In genomic region chr9:128635266-128636023, GRCh38 we compare ENCODE assay signal across 8 cellular contexts. TPM values are rescaled to one million over a fixed set of nuclear protein-coding genes. Genes with fewer than 3 reads are reported as not detected.
A peak's percentile ranks its signal among the peaks of the same experiment; 100 is the strongest.
DNase-seq lines count a peak whose midpoint lies in the region; ATAC-seq and TF ChIP-seq lines count a peak whose summit lies in the region.

No MANE protein-coding gene starts in this region.

- TF ChIP-seq CTCF in BE2C (IDR thresholded peaks at IDR 0.05; ENCODE audit: low read depth, low read length) (peak; percentile 80), fibroblast of villous mesenchyme (IDR thresholded peaks at IDR 0.05; ENCODE audit: insufficient read depth, low read depth, low read length) (peak; percentile 91), osteoblast (IDR thresholded peaks at IDR 0.05; ENCODE audit: extremely low read depth, low read depth, low read length) (peak; percentile 90)

- H3K4me1 ChIP-seq in BE2C, result peaks cover 14% of the 10 kb centered on the region
- peaks cover 18% of the 10 kb centered on the region for H3K4me1 ChIP-seq in osteoblast (ENCODE audit: insufficient read depth, low read length)

- H3K27me3 ChIP-seq in BE2C, result no peaks in the 10 kb centered on the region
- H3K27me3 ChIP-seq in osteoblast (ENCODE audit: insufficient read depth, low read length), result no peaks in the 10 kb centered on the region

- H3K27ac ChIP-seq in osteoblast (ENCODE audit: low read depth, low read length), result peak overlapping the region; percentile 80

- peak; percentile 94 for ATAC-seq in SK-N-SH treated with all-trans-retinoic acid at 6 μM for 48 hours
- no peak for ATAC-seq in HG03521 (IDR thresholded peaks at IDR 0.05; ENCODE audit: unreplicated experiment)

- H3K9me3 ChIP-seq in BE2C (no peaks in the 10 kb centered on the region), osteoblast (ENCODE audit: low read depth, low read length) (no peaks in the 10 kb centered on the region)

- H3K4me3 ChIP-seq in BE2C (ENCODE audit: low read depth, low read length) (no peak overlapping the region), fibroblast of villous mesenchyme (ENCODE audit: low read depth, low read length) (no peak overlapping the region), osteoblast (ENCODE audit: insufficient read depth, low read length) (peak overlapping the region; percentile 51)

- H4K20me1 ChIP-seq in osteoblast (ENCODE audit: insufficient read depth, low read length), result no peaks in the 10 kb centered on the region

- H3K36me3 ChIP-seq in BE2C (peaks cover 74% of the 10 kb centered on the region), osteoblast (ENCODE audit: insufficient read depth, low read length) (peaks cover 41% of the 10 kb centered on the region)

- no peak overlapping the region for H2AFZ ChIP-seq in osteoblast (ENCODE audit: low read length)

- DNase-seq in BE2C, result peak; percentile 92
- peak; percentile 98 for DNase-seq in HT-29 (ENCODE audit: low spot score)
- peak; percentile 93 for DNase-seq in fibroblast of villous mesenchyme (ENCODE audit: low read depth)
- DNase-seq in osteoblast (ENCODE audit: insufficient read length, low spot score, missing footprints), result peak; percentile 99
- no peak for DNase-seq in GM19238 (ENCODE audit: insufficient read length, low spot score)
- DNase-seq in inferior parietal cortex (ENCODE audit: extremely low spot score), result no peak

- peak overlapping the region; percentile 72 for H3K4me2 ChIP-seq in osteoblast (ENCODE audit: insufficient read depth, low read length)

- H3K79me2 ChIP-seq in osteoblast (ENCODE audit: insufficient read depth, low read length), result no peaks in the 10 kb centered on the region

TF ChIP-seq in SK-N-SH treated with all-trans-retinoic acid at 6 μM for 48 hours, 23 proteins besides CTCF, POLR2A, EP300 and RAD21:
- TF ChIP-seq GLIS3 (CRISPR knock-in tag; IDR thresholded peaks at IDR 0.05) (no peak), ZNF70 (CRISPR knock-in tag; IDR thresholded peaks at IDR 0.05) (no peak), ZFP3 (CRISPR knock-in tag; IDR thresholded peaks at IDR 0.05) (no peak), ZNF565 (CRISPR knock-in tag; conservative IDR thresholded peaks at IDR 0.05; ENCODE audit: low read depth) (no peak), ESRRG (CRISPR knock-in tag; IDR thresholded peaks at IDR 0.05) (no peak), TOX (CRISPR knock-in tag; IDR thresholded peaks at IDR 0.05; ENCODE audit: borderline replicate concordance) (no peak), TCF4 (CRISPR knock-in tag; IDR thresholded peaks at IDR 0.05; ENCODE audit: borderline replicate concordance) (no peak), OSR1 (CRISPR knock-in tag; IDR thresholded peaks at IDR 0.05) (no peak), ZFP30 (CRISPR knock-in tag; IDR thresholded peaks at IDR 0.05) (no peak), RARB (CRISPR knock-in tag; IDR thresholded peaks at IDR 0.05) (no peak), SNAI2 (CRISPR knock-in tag; IDR thresholded peaks at IDR 0.05) (no peak), PPARA (CRISPR knock-in tag; IDR thresholded peaks at IDR 0.05; ENCODE audit: borderline replicate concordance) (no peak), ZC3H10 (CRISPR knock-in tag; IDR thresholded peaks at IDR 0.05) (no peak)
- TF ChIP-seq, protein P1, sequence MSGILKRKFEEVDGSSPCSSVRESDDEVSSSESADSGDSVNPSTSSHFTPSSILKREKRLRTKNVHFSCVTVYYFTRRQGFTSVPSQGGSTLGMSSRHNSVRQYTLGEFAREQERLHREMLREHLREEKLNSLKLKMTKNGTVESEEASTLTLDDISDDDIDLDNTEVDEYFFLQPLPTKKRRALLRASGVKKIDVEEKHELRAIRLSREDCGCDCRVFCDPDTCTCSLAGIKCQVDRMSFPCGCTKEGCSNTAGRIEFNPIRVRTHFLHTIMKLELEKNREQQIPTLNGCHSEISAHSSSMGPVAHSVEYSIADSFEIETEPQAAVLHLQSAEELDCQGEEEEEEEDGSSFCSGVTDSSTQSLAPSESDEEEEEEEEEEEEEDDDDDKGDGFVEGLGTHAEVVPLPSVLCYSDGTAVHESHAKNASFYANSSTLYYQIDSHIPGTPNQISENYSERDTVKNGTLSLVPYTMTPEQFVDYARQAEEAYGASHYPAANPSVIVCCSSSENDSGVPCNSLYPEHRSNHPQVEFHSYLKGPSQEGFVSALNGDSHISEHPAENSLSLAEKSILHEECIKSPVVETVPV (CRISPR knock-in tag; IDR thresholded peaks at IDR 0.05), result no peak

RNA-seq across cellular contexts. Expression of gene DYNC2I2, which starts 21.2 kb away (rescaled TPM):
- polyA plus RNA-seq in BE2C (2012; ENCODE audit: insufficient read depth, insufficient read length, low read depth), result 84.7 TPM
- 437 and 467 TPM in 2 replicates for total RNA-seq in HT-29 (2014; rRNA removed; shearing (Covaris generic))
- total RNA-seq in fibroblast of villous mesenchyme, result 52.2 and 59.9 TPM in 2 replicates
- 51.3 and 52.1 TPM in 2 replicates for total RNA-seq in osteoblast

RNA-seq across cellular contexts. Expression of gene SET, which starts 53.6 kb away (rescaled TPM):
- 442 TPM for polyA plus RNA-seq in BE2C (2012; ENCODE audit: insufficient read depth, insufficient read length, low read depth)
- 403 and 420 TPM in 2 replicates for total RNA-seq in HT-29 (2014; rRNA removed; shearing (Covaris generic))
- total RNA-seq in fibroblast of villous mesenchyme (378 and 491 TPM in 2 replicates), osteoblast (365 and 397 TPM in 2 replicates)

Comparison
In these comparisons a context has a peak if more than half of its experiments do, and no peak if none do; other contexts are left out.
1. DNase-seq: peak in BE2C (single experiment), HT-29 (single experiment), fibroblast of villous mesenchyme (single experiment) and osteoblast (single experiment); none in GM19238 (single experiment) and inferior parietal cortex (single experiment).
2. Peak in every context shown above with its lines, with median percentiles within 50 percentile points of each other: CTCF ChIP-seq.